ENCODE assay signal across 27 cellular contexts in genomic region chr2:96798733-96799622, GRCh38. TPM values are rescaled to one million over a fixed set of nuclear protein-coding genes. Genes with fewer than 3 reads are reported as not detected.
DNase-seq lines count a peak whose midpoint lies in the region; ATAC-seq lines count a peak whose summit lies in the region.
"Had no signal": no experiment of that assay in that cellular context is flagged by ENCODE, and none has a peak within 500 bp of the region (broad histone marks: within the 10 kb centered on the region; RNA-seq: fewer than 3 reads in every experiment).

No MANE protein-coding gene starts in this region.

- peak overlapping the region; percentile 36 for H2BK12ac ChIP-seq in neuronal stem cell (ENCODE audit: low read length)

- H3K23ac ChIP-seq in neuronal stem cell (ENCODE audit: low read depth, low read length, poor library complexity), result peak overlapping the region; percentile 55

- no peaks in the 10 kb centered on the region for H3K4me1 ChIP-seq in neuronal stem cell (ENCODE audit: control insufficient read depth in 2 of 2, insufficient read depth in 1 of 2, low read depth in 1 of 2, low read length in 2 of 2)

- H2AFZ ChIP-seq in neuronal stem cell (ENCODE audit: low read length), result no peak overlapping the region

- H3K27me3 ChIP-seq in neuronal stem cell (ENCODE audit: control insufficient read depth in 3 of 3, insufficient read depth in 3 of 3, low read depth in 1 of 3, low read length in 3 of 3), result no peaks in the 10 kb centered on the region
- H3K27me3 ChIP-seq: adrenal gland, body of pancreas, heart left ventricle, upper lobe of left lung had no signal

- H3K9me3 ChIP-seq in neuronal stem cell (replicated peaks in 1 of 2; ENCODE audit: control insufficient read depth in 2 of 2, insufficient read depth in 1 of 2, low read depth in 1 of 2, low read length in 2 of 2), result peaks cover 0 to 6% of the 10 kb centered on the region in 2 donors
- H3K9me3 ChIP-seq: adrenal gland, body of pancreas, heart left ventricle, psoas muscle, upper lobe of left lung had no signal

- peak; percentile 21 to 37 for DNase-seq in NCI-H187 (lab: John Stamatoyannopoulos, UW)
- DNase-seq in NCI-H510A (lab: John Stamatoyannopoulos, UW), result peak; percentile 53
- DNase-seq in neuronal stem cell (ENCODE audit: low spot score), result no peak
- DNase-seq in LoVo (ENCODE audit: low spot score), result no peak
- no peak for DNase-seq in NOMO-1 (lab: John Stamatoyannopoulos, UW; ENCODE audit: unreplicated experiment in 2 of 2)
- DNase-seq: ACHN; activated CD4-positive, alpha-beta T cell treated with anti-CD3 and anti-CD28 coated beads, Interleukin-2, amount 50 U/mL, for 4 hours; activated naive CD4-positive, alpha-beta T cell treated with anti-CD3 and anti-CD28 coated beads, Interleukin-2, amount 10 ng/mL, durations not matched to agents 7 days and 5 days; adrenal gland; body of pancreas; CD4-positive, alpha-beta memory T cell; dermis blood vessel endothelial cell; endodermal cell; foreskin fibroblast; heart left ventricle; kidney glomerular epithelial cell; naive thymus-derived CD4-positive, alpha-beta T cell; NCI-H526 treated with DMSO at 0.1 percent for 48 hours; NK-92 treated with Interleukin-12 subunit alpha and Interleukin-12 subunit beta, amount 100 ng/mL, for 24 hours; PC-3; stimulated activated CD4-positive, alpha-beta T cell treated with anti-CD3 and anti-CD28 coated beads, Interleukin-15, amount 100 ng/mL, for 24 hours; stimulated activated naive B cell treated with anti-CD40 and anti-IgM and Interleukin-4, amounts not matched to agents 10 μg/mL and 1 μg/mL and 100 μg/mL, for 72 hours; T-helper 2 cell; upper lobe of left lung had no signal

- H3K27ac ChIP-seq in neuronal stem cell (replicated peaks; ENCODE audit: low read length), result no peak overlapping the region
- H3K27ac ChIP-seq: adrenal gland, body of pancreas, heart left ventricle, upper lobe of left lung had no signal

- no peak overlapping the region for H2BK15ac ChIP-seq in neuronal stem cell (ENCODE audit: low read length)

- H3K9ac ChIP-seq in neuronal stem cell (ENCODE audit: low read depth, low read length, poor library complexity), result no peak overlapping the region

- no peak overlapping the region for H2BK5ac ChIP-seq in neuronal stem cell (ENCODE audit: low read length)

- no peak overlapping the region for H3K4me3 ChIP-seq in neuronal stem cell (ENCODE audit: low read length in 2 of 2)
- H3K4me3 ChIP-seq: adrenal gland, body of pancreas, heart left ventricle, psoas muscle, upper lobe of left lung had no signal

- H4K91ac ChIP-seq in neuronal stem cell (ENCODE audit: low read depth, low read length, poor library complexity), result no peak overlapping the region

- H2BK120ac ChIP-seq in neuronal stem cell (ENCODE audit: low read depth, low read length), result no peak overlapping the region

- ATAC-seq in GM18858 (IDR thresholded peaks at IDR 0.05; ENCODE audit: unreplicated experiment), result no peak
- ATAC-seq: activated CD4-positive, CD25-positive, alpha-beta regulatory T cell treated with anti-CD3 and anti-CD28 coated beads, Interleukin-2, amount 50 U/mL, for 24 hours; body of pancreas; heart left ventricle; naive thymus-derived CD4-positive, alpha-beta T cell; PC-3; psoas muscle; stimulated activated naive B cell treated with anti-CD40 and anti-IgM and Interleukin-4, amounts not matched to agents 10 μg/mL and 1 μg/mL and 100 μg/mL, for 72 hours had no signal

- H3K4ac ChIP-seq in neuronal stem cell (ENCODE audit: low read length), result no peak overlapping the region

- H3K36me3 ChIP-seq in neuronal stem cell (replicated peaks in 1 of 2; ENCODE audit: control insufficient read depth in 2 of 2, insufficient read depth in 2 of 2, low read length in 2 of 2), result peaks cover 9 to 26% of the 10 kb centered on the region in 2 donors

- peaks cover 8% of the 10 kb centered on the region for H3K79me1 ChIP-seq in neuronal stem cell (ENCODE audit: low read depth, low read length)

- no peak overlapping the region for H3K4me2 ChIP-seq in neuronal stem cell (ENCODE audit: insufficient read depth, low read length, poor library complexity, severe bottlenecking)

- H3K18ac ChIP-seq in neuronal stem cell (ENCODE audit: low read length), result no peak overlapping the region

- no peak overlapping the region for H3K14ac ChIP-seq in neuronal stem cell (ENCODE audit: low read length)

- no peak overlapping the region for H2AK5ac ChIP-seq in neuronal stem cell (ENCODE audit: low read depth, low read length)

- WGBS in neuronal stem cell (ENCODE audit: extremely low coverage in 2 of 2, insufficient read length in 2 of 2, insufficient replicate concordance in 1 of 2), 2 donors, result no CpG with 5 or more reads among the region's 23 CpGs

- peak overlapping the region; percentile 59 for H4K8ac ChIP-seq in neuronal stem cell (ENCODE audit: low read depth, low read length)

RNA-seq across cellular contexts. Expression of gene CNNM3, which starts 17.1 kb away (rescaled TPM):
- polyA plus RNA-seq in neuronal stem cell (2013, experiment 1 of 2), result 13.3 TPM
- 13.5 TPM for polyA plus RNA-seq in neuronal stem cell (2013, experiment 2 of 2)

RNA-seq across cellular contexts. Expression of gene CNNM4, which starts 38.3 kb away (rescaled TPM):
- polyA plus RNA-seq in neuronal stem cell (2013, experiment 1 of 2), result 20.5 TPM
- 22.0 TPM for polyA plus RNA-seq in neuronal stem cell (2013, experiment 2 of 2)

RNA-seq across cellular contexts. Expression of gene ANKRD23, which starts 44.8 kb away (rescaled TPM):
- polyA plus RNA-seq in neuronal stem cell (2013, experiment 1 of 2), result 2.3 TPM
- 1.9 TPM for polyA plus RNA-seq in neuronal stem cell (2013, experiment 2 of 2)

RNA-seq across cellular contexts. Expression of gene ANKRD39, which starts 58.8 kb away (rescaled TPM):
- 10.5 TPM for polyA plus RNA-seq in neuronal stem cell (2013, experiment 1 of 2)
- polyA plus RNA-seq in neuronal stem cell (2013, experiment 2 of 2), result 9.7 TPM

RNA-seq across cellular contexts. Expression of gene LMAN2L, which starts 59.1 kb away (rescaled TPM):
- 17.6 TPM for polyA plus RNA-seq in neuronal stem cell (2013, experiment 1 of 2)
- polyA plus RNA-seq in neuronal stem cell (2013, experiment 2 of 2), result 18.5 TPM

Comparison
In these comparisons a context has a peak if more than half of its experiments do, and no peak if none do; other contexts are left out.
1. DNase-seq: peak in NCI-H187 (2 of 2) and NCI-H510A (single experiment); none in neuronal stem cell (single experiment), LoVo (single experiment) and NOMO-1 (0 of 2).